Comparison of ENCODE assay signal across 18 cellular contexts in the genomic region with DNA sequence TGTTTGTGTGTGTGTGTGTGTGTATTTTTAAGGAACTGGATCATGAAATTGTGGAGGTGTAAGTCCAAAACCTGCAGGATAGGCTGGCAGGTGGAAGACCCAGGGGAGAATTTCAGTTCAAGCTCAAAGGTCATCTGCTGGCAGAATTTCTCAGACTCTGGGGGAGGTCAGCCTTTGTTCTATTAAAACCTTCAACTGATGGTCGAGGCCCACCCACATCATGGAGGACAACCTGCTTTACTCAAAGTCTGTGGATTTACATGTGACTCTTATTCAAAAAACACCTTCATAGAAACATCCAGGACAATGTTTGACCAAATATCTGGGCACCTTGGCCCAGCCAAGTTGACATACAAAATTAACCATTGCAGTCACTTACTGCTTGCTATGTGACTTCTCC.
DNase-seq lines count a peak whose midpoint lies in the region; TF ChIP-seq lines count a peak whose summit lies in the region.
"Had no signal": no experiment of that assay in that cellular context is flagged by ENCODE, and none has a peak within 500 bp of the region (broad histone marks: within the 10 kb centered on the region; RNA-seq: fewer than 3 reads in every experiment).

No MANE protein-coding gene starts in this region.

- H3K4me1 Mint-ChIP-seq in brain, result peaks cover 48% of the 10 kb centered on the region
- H3K4me1 Mint-ChIP-seq: CD14-positive monocyte; CD4-positive, alpha-beta memory T cell; CD4-positive, CD25-positive, alpha-beta regulatory T cell; CD8-positive, alpha-beta memory T cell had no signal

- no peak overlapping the region for H3K4me3 Mint-ChIP-seq in brain
- H3K4me3 Mint-ChIP-seq: CD14-positive monocyte; CD4-positive, alpha-beta memory T cell; CD4-positive, CD25-positive, alpha-beta regulatory T cell; CD8-positive, alpha-beta memory T cell had no signal

- peaks cover 0 to 13% (median 4%) of the 10 kb centered on the region in 5 experiments for H3K9me3 Mint-ChIP-seq in brain

- peaks cover 9% of the 10 kb centered on the region for H3K27me3 Mint-ChIP-seq in brain

- peak overlapping the region in 3 of 5 experiments; percentile 13 to 74 (median 54) for H3K27ac Mint-ChIP-seq in brain
- H3K27ac Mint-ChIP-seq: CD14-positive monocyte; CD4-positive, CD25-positive, alpha-beta regulatory T cell; CD8-positive, alpha-beta memory T cell had no signal

- H3K27ac ChIP-seq in VCaP, result peak overlapping the region; percentile 79
- H3K27ac ChIP-seq: BLaER1 had no signal

- TF ChIP-seq CTCF in VCaP (conservative IDR thresholded peaks at IDR 0.05) (no peak), brain (conservative IDR thresholded peaks at IDR 0.05) (no peak)

- peak; percentile 2 for DNase-seq in COLO668 (lab: John Stamatoyannopoulos, UW; ENCODE audit: unreplicated experiment)
- no peak for DNase-seq in stimulated activated naive CD4-positive, alpha-beta T cell treated with Interleukin-2 at 50 U/mL for 16 hours (lab: John Stamatoyannopoulos, UW)
- no peak for DNase-seq in mesenteric fat pad (ENCODE audit: low spot score)
- DNase-seq in stimulated activated CD4-positive, alpha-beta T cell treated with anti-CD3 and anti-CD28 coated beads, Interleukin-4, amount 100 ng/mL, for 1 hour, result no peak
- DNase-seq in NCI-H1105 (lab: John Stamatoyannopoulos, UW), result no peak
- DNase-seq: 8988T; BE2C; C1 segment of cervical spinal cord; Caco-2; Calu3; CD4-positive, alpha-beta memory T cell; CD4-positive, CD25-positive, alpha-beta regulatory T cell; CD8-positive, alpha-beta memory T cell; GF-D8 had no signal

- H3K36me3 Mint-ChIP-seq in brain, result no peaks in the 10 kb centered on the region
- H3K36me3 Mint-ChIP-seq: CD14-positive monocyte; CD4-positive, alpha-beta memory T cell; CD4-positive, CD25-positive, alpha-beta regulatory T cell; CD8-positive, alpha-beta memory T cell had no signal
